ENCODE assay signal across 8 cellular contexts in genomic region chr6:104771258-104771832, GRCh38.
A peak's percentile ranks its signal among the peaks of the same experiment; 100 is the strongest.
DNase-seq lines count a peak whose midpoint lies in the region; ATAC-seq and TF ChIP-seq lines count a peak whose summit lies in the region.

No MANE protein-coding gene starts in this region.

- DNase-seq in MCF 10A (ENCODE audit: unreplicated experiment) (peak; percentile 40), breast epithelium (ENCODE audit: low spot score in 2 of 2) (no peak), adrenal gland (no peak), kidney glomerular epithelial cell (lab: John Stamatoyannopoulos, UW) (peak; percentile 34), COLO668 (lab: John Stamatoyannopoulos, UW; ENCODE audit: unreplicated experiment) (no peak), middle frontal gyrus (ENCODE audit: extremely low spot score, low spot score) (no peak)

- H3K9ac ChIP-seq in Loucy (ENCODE audit: low read depth, low read length, poor library complexity, severe bottlenecking): no peak overlapping the region

- no TSS peak for BruUV-seq in MCF 10A (replicated peaks; lab: Mats Ljungman, UMichigan)

- CTCF ChIA-PET in MCF 10A (lab: Yijun Ruan, JAX): interaction anchor here (0.6 to 2.8 kb wide), 8 partner anchors 77 to 451 kb away, joined by 3 to 14 read pairs (median 7); no protein-coding TSS in a partner anchor

- no peaks in the 10 kb centered on the region for H3K4me1 ChIP-seq in breast epithelium
- H3K4me1 ChIP-seq in Loucy (ENCODE audit: insufficient read depth, low read length, poor library complexity, severe bottlenecking): peaks cover 13% of the 10 kb centered on the region
- H3K4me1 ChIP-seq in adrenal gland (replicated peaks in 1 of 2): no peaks in the 10 kb centered on the region

- H3F3A ChIP-seq in Loucy (ENCODE audit: low read depth): no peaks in the 10 kb centered on the region

- intact Hi-C loops in MCF 10A (cut with micrococcal nuclease): loop anchor here (1.0 to 5.0 kb wide), 3 partner anchors 244 to 444 kb away; no protein-coding TSS in a partner anchor
- intact Hi-C loops in breast epithelium (cut with DNase I; ENCODE audit: low total_unique reads): no loop called here
- intact Hi-C loops in adrenal gland (cut with DNase I): no loop called here

- TF ChIP-seq CTCF in MCF 10A (IDR thresholded peaks at IDR 0.05; ENCODE audit: unreplicated experiment) (peak; percentile 60), breast epithelium (IDR thresholded peaks at IDR 0.05) (peak in 1 of 3 donors; percentile 59), Loucy (conservative IDR thresholded peaks at IDR 0.05; ENCODE audit: low read length) (peak; percentile 89), adrenal gland (IDR thresholded peaks at IDR 0.05) (peak; percentile 19 to 63 (median 52))

- H3K9me3 Mint-ChIP-seq in MCF 10A (ENCODE audit: unreplicated experiment): no peaks in the 10 kb centered on the region

- WGBS in adrenal gland, 4 donors: 59 to 70% (median 65%) methylated on average over 2 of the region's 2 CpGs

- H3K36me3 ChIP-seq in breast epithelium (peaks cover 12% of the 10 kb centered on the region), Loucy (ENCODE audit: insufficient read depth, low read length) (peaks cover 15% of the 10 kb centered on the region), adrenal gland (replicated peaks in 1 of 2) (no peaks in the 10 kb centered on the region)

- peak; percentile 84 for ATAC-seq in GM21786 (IDR thresholded peaks at IDR 0.05; ENCODE audit: unreplicated experiment)

- H2AFZ ChIP-seq in Loucy (ENCODE audit: low read length): no peak overlapping the region

- no peaks in the 10 kb centered on the region for H3K27me3 ChIP-seq in breast epithelium
- H3K27me3 ChIP-seq in Loucy (ENCODE audit: insufficient read depth, low read length, poor library complexity, severe bottlenecking): no peaks in the 10 kb centered on the region
- no peaks in the 10 kb centered on the region for H3K27me3 ChIP-seq in adrenal gland

- H3K36me3 Mint-ChIP-seq in MCF 10A (ENCODE audit: insufficient read depth, unreplicated experiment): peaks cover 6% of the 10 kb centered on the region

- H3K4me2 ChIP-seq in Loucy (ENCODE audit: low read depth, low read length, poor library complexity, severe bottlenecking): no peak overlapping the region

- no peak overlapping the region for H3K4me3 Mint-ChIP-seq in MCF 10A (ENCODE audit: unreplicated experiment)

- H3K4me3 ChIP-seq in breast epithelium: no peak overlapping the region
- H3K4me3 ChIP-seq in Loucy (ENCODE audit: low read length, poor library complexity, severe bottlenecking): no peak overlapping the region
- no peak overlapping the region for H3K4me3 ChIP-seq in adrenal gland

- H4K20me1 ChIP-seq in Loucy (ENCODE audit: insufficient read depth, low read length, poor library complexity, severe bottlenecking): no peaks in the 10 kb centered on the region

- H3K27ac Mint-ChIP-seq in MCF 10A (ENCODE audit: low read depth, unreplicated experiment): no peak overlapping the region

- peaks cover 5% of the 10 kb centered on the region for H3K4me1 Mint-ChIP-seq in MCF 10A (ENCODE audit: insufficient read depth, unreplicated experiment)

- H3K79me2 ChIP-seq in Loucy (ENCODE audit: insufficient read depth, low read length): no peaks in the 10 kb centered on the region

- H3K9me3 ChIP-seq in breast epithelium: no peaks in the 10 kb centered on the region
- no peaks in the 10 kb centered on the region for H3K9me3 ChIP-seq in Loucy (ENCODE audit: insufficient read depth, low read depth, low read length)
- H3K9me3 ChIP-seq in adrenal gland (replicated peaks in 1 of 3): no peaks in the 10 kb centered on the region

- TF ChIP-seq POLR2A in breast epithelium (IDR thresholded peaks at IDR 0.05) (no peak), adrenal gland (IDR thresholded peaks at IDR 0.05) (no peak)

- POLR2A ChIA-PET in MCF 10A (lab: Yijun Ruan, JAX): interaction anchor here (1.0 kb wide), 1 partner anchor 238 kb away, joined by 6 read pairs; no protein-coding TSS in a partner anchor

- no peaks in the 10 kb centered on the region for H3K9me2 ChIP-seq in Loucy (replicated peaks; ENCODE audit: low read depth, low read length)

- no peaks in the 10 kb centered on the region for H3K27me3 Mint-ChIP-seq in MCF 10A (ENCODE audit: insufficient read depth, unreplicated experiment)

- no peak overlapping the region for H3K27ac ChIP-seq in breast epithelium
- H3K27ac ChIP-seq in adrenal gland: no peak overlapping the region

Comparison
In these comparisons a context has a peak if more than half of its experiments do, and no peak if none do; other contexts are left out.
1. DNase-seq: peak in MCF 10A (single experiment) and kidney glomerular epithelial cell (single experiment); none in breast epithelium (0 of 2), adrenal gland (0 of 7), COLO668 (single experiment) and middle frontal gyrus (single experiment).